11 cellular contexts compared by ENCODE assay signal in the genomic region with DNA sequence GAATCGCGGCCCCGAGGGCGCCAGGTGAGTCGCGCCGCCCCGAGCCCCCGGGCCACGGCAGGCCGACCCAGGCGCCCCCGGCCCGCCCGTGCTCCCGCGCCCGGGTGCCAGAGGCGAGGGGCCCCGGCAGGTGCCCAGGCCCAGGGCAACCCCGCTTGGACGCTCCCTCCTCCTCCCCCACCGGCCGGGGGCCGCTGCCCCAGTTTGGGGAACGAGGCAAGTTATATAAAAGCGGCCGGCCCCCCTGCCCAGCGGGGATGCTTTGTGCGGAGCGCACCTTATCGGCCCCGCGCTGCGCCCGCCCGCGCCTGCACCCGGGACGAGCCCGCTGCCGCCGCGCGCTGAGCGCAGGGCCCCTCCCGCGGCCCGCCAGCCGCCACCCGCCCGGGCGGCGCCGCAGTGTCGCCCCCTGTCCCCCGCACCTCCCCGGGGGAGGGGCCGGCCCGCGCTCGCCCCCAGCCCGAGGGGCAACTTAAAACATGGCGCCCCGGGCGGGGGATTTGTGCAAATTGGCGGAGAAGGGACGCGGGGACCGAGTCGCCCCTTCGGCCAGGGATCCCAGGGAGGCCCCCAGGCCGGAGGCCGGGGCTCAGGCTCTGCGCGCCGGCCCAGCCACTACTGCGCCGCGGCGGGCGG. TPM values are rescaled to one million over a fixed set of nuclear protein-coding genes. Genes with fewer than 3 reads are reported as not detected.
DNase-seq lines count a peak whose midpoint lies in the region; ATAC-seq and TF ChIP-seq lines count a peak whose summit lies in the region.
"Had no signal": no experiment of that assay in that cellular context is flagged by ENCODE, and none has a peak within 500 bp of the region (broad histone marks: within the 10 kb centered on the region; RNA-seq: fewer than 3 reads in every experiment).

No MANE protein-coding gene starts in this region.

- no peak for TF ChIP-seq CTCF in choroid plexus epithelial cell (conservative IDR thresholded peaks at IDR 0.05; ENCODE audit: low read depth, low read length)
- no peak for TF ChIP-seq CTCF in left lung (IDR thresholded peaks at IDR 0.05)
- no peak for TF ChIP-seq CTCF in thoracic aorta (IDR thresholded peaks at IDR 0.05)

- no peaks in the 10 kb centered on the region for H3K36me3 ChIP-seq in left lung
- H3K36me3 ChIP-seq in thoracic aorta = no peaks in the 10 kb centered on the region
- H3K36me3 ChIP-seq: BLaER1 treated with 17β-estradiol and CSF1 and Interleukin-3, amounts not matched to agents 10 nM and 100 nM had no signal

- H3K27me3 ChIP-seq in left lung = peaks cover 0 to 39% of the 10 kb centered on the region in 2 donors
- H3K27me3 ChIP-seq in thoracic aorta (replicated peaks; ENCODE audit: insufficient read depth) = no peaks in the 10 kb centered on the region
- H3K27me3 ChIP-seq: BLaER1 treated with 17β-estradiol and CSF1 and Interleukin-3, amounts not matched to agents 10 nM and 100 nM had no signal

- in situ Hi-C loops in G401 (cut with HindIII; ENCODE audit: low sequenced_read_pairs) = no loop called here

- H3K4me1 ChIP-seq in left lung (peaks cover 0 to 27% of the 10 kb centered on the region in 2 donors), thoracic aorta (ENCODE audit: control insufficient read depth in 1 of 2, low read depth in 2 of 2) (no peaks in the 10 kb centered on the region)

- ATAC-seq in left lung (peak; percentile 40), thoracic aorta (ENCODE audit: insufficient number of reproducible peaks, low FRiP score, low read depth) (no peak), GM18502 (IDR thresholded peaks at IDR 0.05; ENCODE audit: poor library complexity, unreplicated experiment) (no peak)

- H3K4me3 ChIP-seq in choroid plexus epithelial cell (ENCODE audit: low read depth, low read length) (peak overlapping the region; percentile 81), left lung (peak overlapping the region; percentile 36 to 54), thoracic aorta (peak overlapping the region; percentile 66)
- H3K4me3 ChIP-seq: BLaER1 treated with 17β-estradiol and CSF1 and Interleukin-3, amounts not matched to agents 10 nM and 100 nM had no signal

- no peaks in the 10 kb centered on the region for H3K9me3 ChIP-seq in left lung
- no peaks in the 10 kb centered on the region for H3K9me3 ChIP-seq in thoracic aorta

- intact Hi-C loops in left lung (cut with DNase I) = no loop called here

- H3K27ac ChIP-seq in left lung (peak overlapping the region; percentile 69), thoracic aorta (no peak overlapping the region)
- H3K27ac ChIP-seq: BLaER1 treated with 17β-estradiol and CSF1 and Interleukin-3, amounts not matched to agents 10 nM and 100 nM had no signal

- DNase-seq in NCI-H526 (lab: John Stamatoyannopoulos, UW) (peak; percentile 2 to 35), NCI-H526 treated with DMSO at 0.1 percent for 48 hours (lab: John Stamatoyannopoulos, UW) (no peak), choroid plexus epithelial cell (ENCODE audit: low read depth) (no peak), left lung (peak in 1 of 2 donors; percentile 78), thoracic aorta (ENCODE audit: low spot score) (no peak), G401 (ENCODE audit: low spot score) (no peak)
- no peak for DNase-seq in activated CD4-positive, alpha-beta T cell treated with anti-CD3 and anti-CD28 coated beads for 1 hour
- DNase-seq: cerebellar nuclear complex, HFFc6 had no signal

RNA-seq across cellular contexts. Expression of a gene that starts 0.6 kb away (rescaled TPM):
- total RNA-seq in left lung (10 to 100 TPM; 79.7 to 98.7 TPM), thoracic aorta (10 to 100 TPM; 37.4 to 77.2 TPM)
- 0.07 TPM in 1 of 2 replicates, not detected in the other for total RNA-seq in G401 (2014; rRNA removed; shearing (Covaris generic))

Comparison
In these comparisons a context has a peak if more than half of its experiments do, and no peak if none do; other contexts are left out.
1. DNase-seq: peak in NCI-H526 (2 of 2); none in NCI-H526 treated with DMSO at 0.1 percent for 48 hours (single experiment), choroid plexus epithelial cell (single experiment), thoracic aorta (single experiment), activated CD4-positive, alpha-beta T cell treated with anti-CD3 and anti-CD28 coated beads for 1 hour (single experiment) and G401 (single experiment).
2. H3K27ac ChIP-seq: peak in left lung (2 of 2); none in thoracic aorta (0 of 2).
3. RNA of a gene that starts 0.6 kb away (total RNA-seq): 79.7 to 98.7 TPM in left lung and 37.4 to 77.2 TPM in thoracic aorta; 0.07 TPM in G401; every median in the first group is over 10 times any median in the second.
4. Peak in every context shown above with its lines, with median percentiles within 50 percentile points of each other: H3K4me3 ChIP-seq.